In the genomic region with DNA sequence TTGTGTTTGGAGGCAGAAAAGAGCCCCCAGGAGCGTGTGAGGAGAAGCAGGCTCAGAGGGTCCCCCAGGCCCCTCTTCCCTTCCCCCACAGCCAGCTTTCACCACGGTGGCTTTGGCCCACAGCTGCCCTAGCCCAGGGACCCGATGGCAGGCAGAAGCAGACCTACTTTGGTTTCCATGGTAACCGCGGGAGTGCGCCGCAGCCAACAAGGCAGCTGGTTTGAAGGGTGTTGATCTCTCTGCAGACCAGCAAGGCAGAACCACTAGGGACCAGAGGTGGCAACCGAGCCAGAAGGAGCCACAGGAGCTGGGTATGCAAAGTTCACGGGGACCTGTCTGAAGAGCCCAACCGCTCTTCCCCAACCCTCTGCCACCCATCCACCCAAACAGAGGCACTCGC, we compare ENCODE assay signal across 10 cellular contexts.
A peak's percentile ranks its signal among the peaks of the same experiment; 100 is the strongest.
DNase-seq lines count a peak whose midpoint lies in the region; ATAC-seq and TF ChIP-seq lines count a peak whose summit lies in the region.
"Had no signal": no experiment of that assay in that cellular context is flagged by ENCODE, and none has a peak within 500 bp of the region (broad histone marks: within the 10 kb centered on the region; RNA-seq: fewer than 3 reads in every experiment).

No MANE protein-coding gene starts in this region.

- no peaks in the 10 kb centered on the region for H3K36me3 ChIP-seq in H7 (replicated peaks; ENCODE audit: control insufficient read depth, insufficient read depth, low read length)
- H3K36me3 ChIP-seq: gastroesophageal sphincter, neutrophil had no signal

- intact Hi-C loops in posterior vena cava (cut with DNase I): no loop called here

- no peak overlapping the region for H3K4me3 ChIP-seq in H7 (ENCODE audit: insufficient read depth, low read depth, low read length)
- H3K4me3 ChIP-seq: gastroesophageal sphincter had no signal

- peaks cover 5% of the 10 kb centered on the region; the same call in 1 of the 2 replicates for H3K27me3 ChIP-seq in H7 (ENCODE audit: control insufficient read depth, insufficient read depth, low read length)

- no peak for ATAC-seq in omental fat pad (ENCODE audit: low FRiP score)
- no peak for ATAC-seq in HG03280 (IDR thresholded peaks at IDR 0.05; ENCODE audit: unreplicated experiment)
- ATAC-seq: gastroesophageal sphincter had no signal

- no peak for TF ChIP-seq CTCF in omental fat pad (IDR thresholded peaks at IDR 0.05)

- DNase-seq in H7 (peak; percentile 88), NCI-H345 treated with DMSO at 0.1 percent for 48 hours (lab: John Stamatoyannopoulos, UW; ENCODE audit: unreplicated experiment) (peak; percentile 12), caudate nucleus (lab: John Stamatoyannopoulos, UW) (peak in 41 of 61 donors; percentile 12 to 81 (median 43)), posterior vena cava (ENCODE audit: low spot score) (peak; percentile 50), CD1c-positive myeloid dendritic cell (ENCODE audit: extremely low spot score) (no peak), omental fat pad (ENCODE audit: low spot score) (no peak), dermis blood vessel endothelial cell (no peak)

- peak overlapping the region; percentile 89 for H3K27ac ChIP-seq in caudate nucleus (ENCODE audit: low read depth, low read length)
- H3K27ac ChIP-seq: gastroesophageal sphincter, neutrophil had no signal

Comparison
In these comparisons a context has a peak if more than half of its experiments do, and no peak if none do; other contexts are left out.
1. DNase-seq: peak in H7 (single experiment), NCI-H345 treated with DMSO at 0.1 percent for 48 hours (single experiment), caudate nucleus (41 of 61) and posterior vena cava (single experiment); none in CD1c-positive myeloid dendritic cell (single experiment), omental fat pad (single experiment) and dermis blood vessel endothelial cell (single experiment).